Comparison of ENCODE assay signal across 8 cellular contexts in the genomic region with DNA sequence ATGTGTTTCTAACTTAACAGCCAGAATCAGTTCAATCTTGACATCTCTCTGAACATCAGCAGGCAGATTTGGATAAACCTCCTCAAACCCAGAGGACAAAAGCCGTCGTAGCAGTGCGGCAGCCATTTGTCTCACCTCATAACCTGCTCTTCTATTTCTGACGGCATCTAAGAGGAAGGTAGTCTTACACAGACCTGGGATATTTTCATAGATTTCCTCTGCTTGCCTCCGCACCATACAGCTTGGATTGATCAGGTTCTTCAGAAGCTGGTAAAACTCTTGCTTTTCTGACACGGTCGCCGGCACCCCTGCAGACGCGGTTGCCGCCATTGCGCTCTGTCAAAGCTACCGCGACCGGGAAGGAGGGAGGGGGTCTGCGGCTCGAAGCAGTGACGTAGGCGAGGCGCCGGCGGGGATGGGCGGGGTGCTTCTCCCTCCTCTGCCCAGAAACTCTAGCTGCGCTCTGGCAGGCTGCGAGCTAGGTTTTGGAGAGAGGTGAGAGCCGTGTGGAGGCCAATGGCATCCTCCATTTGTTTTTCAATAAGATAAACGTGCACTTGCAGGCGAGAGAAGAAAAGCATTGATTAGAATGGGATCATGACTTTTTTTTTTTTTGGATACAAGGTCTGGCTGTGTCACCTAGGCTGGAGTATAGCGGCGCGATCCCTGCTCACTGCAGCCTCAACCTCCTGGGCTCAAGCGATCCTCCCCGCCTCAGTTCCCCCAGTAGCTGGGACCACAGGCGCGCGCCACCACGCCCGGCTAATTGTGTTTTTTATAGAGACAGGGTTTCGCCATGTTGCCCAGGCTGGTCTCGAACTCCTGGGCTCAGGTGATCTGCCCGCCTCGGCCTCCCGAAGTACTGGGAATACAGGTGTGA. TPM values are rescaled to one million over a fixed set of nuclear protein-coding genes. Genes with fewer than 3 reads are reported as not detected.
DNase-seq lines count a peak whose midpoint lies in the region; ATAC-seq lines count a peak whose summit lies in the region.

A gene (minus strand): TSS at position 347 of the 880 bp plus-strand sequence. CDS start 17 bp downstream, at position 330.

- H3K27me3 ChIP-seq in CD8-positive, alpha-beta memory T cell (ENCODE audit: insufficient read depth, low read length, poor library complexity, severe bottlenecking) = no peaks in the 10 kb centered on the region

- POLR2A ChIA-PET in CD8-positive, alpha-beta memory T cell (lab: Charles Lee) = interaction anchor here (0.5 to 1.6 kb wide), 11 partner anchors 7 to 742 kb away, joined by 3 to 10 read pairs (median 3); a partner anchor contains a TSS

- peaks cover 0 to 12% (median 6%) of the 10 kb centered on the region in 5 donors for H3K9me3 Mint-ChIP-seq in CD8-positive, alpha-beta memory T cell
- H3K9me3 Mint-ChIP-seq in effector memory CD8-positive, alpha-beta T cell = no peaks in the 10 kb centered on the region
- H3K9me3 Mint-ChIP-seq in memory B cell = peaks cover 2% of the 10 kb centered on the region

- H3K9me3 ChIP-seq in CD8-positive, alpha-beta memory T cell (ENCODE audit: low read length) = no peaks in the 10 kb centered on the region

- peak within 1 kb of the TSS; percentile 65 for H3K4me3 ChIP-seq in CD8-positive, alpha-beta memory T cell (ENCODE audit: low read length)

- H3K36me3 Mint-ChIP-seq in CD8-positive, alpha-beta memory T cell = peaks cover 11 to 37% (median 33%) of the 10 kb centered on the region in 3 donors
- H3K36me3 Mint-ChIP-seq in effector memory CD8-positive, alpha-beta T cell (ENCODE audit: insufficient read depth) = peaks cover 17% of the 10 kb centered on the region
- H3K36me3 Mint-ChIP-seq in memory B cell = peaks cover 26% of the 10 kb centered on the region

- DNase-seq in CD8-positive, alpha-beta memory T cell = peak; percentile 85 to 92 (median 88)
- DNase-seq in HPDE6-E6E7 (ENCODE audit: extremely low spot score) = peak; percentile 74
- DNase-seq in NOMO-1 (lab: John Stamatoyannopoulos, UW; ENCODE audit: unreplicated experiment in 2 of 2) = peak; percentile 55 to 74
- DNase-seq in activated CD8-positive, alpha-beta memory T cell treated with anti-CD3 and anti-CD28 coated beads for 48 hours (ENCODE audit: low read depth in 2 of 3, low spot score in 2 of 3) = peak; percentile 76 to 87 (median 77)
- peak; percentile 89 to 91 (median 90) for DNase-seq in effector memory CD8-positive, alpha-beta T cell
- DNase-seq in memory B cell (ENCODE audit: low spot score in 2 of 2) = peak; percentile 84 to 88
- peak; percentile 78 for DNase-seq in stimulated activated CD8-positive, alpha-beta memory T cell treated with anti-CD3 and anti-CD28 coated beads, Interleukin-12 subunit alpha, Interleukin-12 subunit beta, amount 100 ng/mL, for 24 hours (ENCODE audit: extremely low read depth)

- CTCF ChIA-PET in CD8-positive, alpha-beta memory T cell (lab: Charles Lee) = interaction anchor here (0.9 to 1.3 kb wide), 3 partner anchors 8 to 387 kb away, joined by 3 to 5 read pairs (median 4); a partner anchor contains a TSS

- H3K4me1 Mint-ChIP-seq in CD8-positive, alpha-beta memory T cell = peaks cover 24 to 51% (median 44%) of the 10 kb centered on the region in 3 donors
- H3K4me1 Mint-ChIP-seq in effector memory CD8-positive, alpha-beta T cell (ENCODE audit: low read depth in 2 of 2) = peaks cover 21 to 27% of the 10 kb centered on the region in 2 donors
- peaks cover 17% of the 10 kb centered on the region for H3K4me1 Mint-ChIP-seq in memory B cell

- H3K27ac Mint-ChIP-seq in CD8-positive, alpha-beta memory T cell = peak within 1 kb of the TSS; percentile 97 to 99 (median 98)
- peak within 1 kb of the TSS; percentile 97 to 98 for H3K27ac Mint-ChIP-seq in effector memory CD8-positive, alpha-beta T cell
- H3K27ac Mint-ChIP-seq in memory B cell = peak within 1 kb of the TSS; percentile 98

- peak; percentile 97 for ATAC-seq in GM19467 (IDR thresholded peaks at IDR 0.05; ENCODE audit: unreplicated experiment)
- peak; percentile 99 for ATAC-seq in effector memory CD8-positive, alpha-beta T cell (replicated peaks)
- ATAC-seq in memory B cell (ENCODE audit: low read depth) = peak; percentile 99

- H3K4me3 Mint-ChIP-seq in CD8-positive, alpha-beta memory T cell = peak within 1 kb of the TSS; percentile 92 to 99 (median 96)
- H3K4me3 Mint-ChIP-seq in effector memory CD8-positive, alpha-beta T cell = peak within 1 kb of the TSS; percentile 91 to 98
- H3K4me3 Mint-ChIP-seq in memory B cell = peak within 1 kb of the TSS; percentile 99

- peaks cover 12% of the 10 kb centered on the region for H3K36me3 ChIP-seq in CD8-positive, alpha-beta memory T cell (ENCODE audit: insufficient read depth, low read length)

- H3K4me1 ChIP-seq in CD8-positive, alpha-beta memory T cell (ENCODE audit: insufficient read depth, low read length) = peaks cover 14% of the 10 kb centered on the region

- peak within 1 kb of the TSS; percentile 86 for H3K27ac ChIP-seq in CD8-positive, alpha-beta memory T cell (ENCODE audit: low read depth, low read length)

- H3K27me3 Mint-ChIP-seq in CD8-positive, alpha-beta memory T cell = peaks cover 0 to 4% of the 10 kb centered on the region in 2 donors
- no peaks in the 10 kb centered on the region for H3K27me3 Mint-ChIP-seq in effector memory CD8-positive, alpha-beta T cell
- no peaks in the 10 kb centered on the region for H3K27me3 Mint-ChIP-seq in memory B cell

RNA-seq across cellular contexts. Expression of the gene that starts here (rescaled TPM):
- total RNA-seq in CD8-positive, alpha-beta memory T cell = 10 to 100 TPM; 19.7 to 21.0 TPM
- 17.5 TPM for polyA plus RNA-seq in CD8-positive, alpha-beta memory T cell

Comparison
In these comparisons a context has a peak if more than half of its experiments do, and no peak if none do; other contexts are left out.
1. Peak in every context shown above with its lines: DNase-seq, ATAC-seq, H3K4me3 ChIP-seq and H3K27ac ChIP-seq.